Comparison of ENCODE assay signal across 8 cellular contexts in genomic region chr10:61899045-61899444, GRCh38. TPM values are rescaled to one million over a fixed set of nuclear protein-coding genes. Genes with fewer than 3 reads are reported as not detected.
DNase-seq lines count a peak whose midpoint lies in the region; ATAC-seq, FAIRE-seq and TF ChIP-seq lines count a peak whose summit lies in the region.

No MANE protein-coding gene starts in this region.

- peak overlapping the region; percentile 93 for H3K27ac ChIP-seq in colonic mucosa

- H3K27me3 ChIP-seq in colonic mucosa, result no peaks in the 10 kb centered on the region

- peaks cover 8% of the 10 kb centered on the region for H3K4me1 ChIP-seq in colonic mucosa

- no peak for ATAC-seq in HG02885 (IDR thresholded peaks at IDR 0.05; ENCODE audit: poor library complexity, unreplicated experiment)
- no peak for ATAC-seq in GM21723 (IDR thresholded peaks at IDR 0.05; ENCODE audit: unreplicated experiment)

- H3K4me3 ChIP-seq in colonic mucosa, result peak overlapping the region; percentile 51

- no peak for TF ChIP-seq CTCF in colonic mucosa (IDR thresholded peaks at IDR 0.05)

- H3K36me3 ChIP-seq in colonic mucosa, result no peaks in the 10 kb centered on the region

- intact Hi-C loops in colonic mucosa (cut with DNase I), result loop anchor here (5.0 kb wide), 2 partner anchors 57 to 147 kb away; no protein-coding TSS in a partner anchor

- H3K9me3 ChIP-seq in colonic mucosa, result no peaks in the 10 kb centered on the region

- peak; percentile 69 for FAIRE-seq in GM18507 (lab: Jason Lieb, UNC)

- DNase-seq in GM18507 (ENCODE audit: extremely low spot score, insufficient read length, low read depth) (no peak), NCI-H69 (lab: John Stamatoyannopoulos, UW) (peak; percentile 73), colonic mucosa (no peak), retina (peak; percentile 17), UCSD-AML1 (lab: John Stamatoyannopoulos, UW; ENCODE audit: unreplicated experiment) (no peak)
- DNase-seq in stimulated activated CD4-positive, alpha-beta T cell treated with anti-CD3 and anti-CD28 coated beads, Interleukin-1b, Interleukin-23, amount 100 ng/mL, for 48 hours, result no peak

- H3K9ac ChIP-seq in colonic mucosa (ENCODE audit: low read depth in 2 of 2, low read length in 2 of 2), result peak overlapping the region in 1 of 2 donors; percentile 67

RNA-seq across cellular contexts. Expression of gene ARID5B, which starts 2.5 kb away (rescaled TPM):
- 10 to 100 TPM; 18.8 to 27.2 TPM for total RNA-seq in colonic mucosa

Comparison
In these comparisons a context has a peak if more than half of its experiments do, and no peak if none do; other contexts are left out.
1. DNase-seq: peak in NCI-H69 (single experiment) and retina (single experiment); none in GM18507 (single experiment), colonic mucosa (single experiment), stimulated activated CD4-positive, alpha-beta T cell treated with anti-CD3 and anti-CD28 coated beads, Interleukin-1b, Interleukin-23, amount 100 ng/mL, for 48 hours (single experiment) and UCSD-AML1 (single experiment).